8 cellular contexts compared by ENCODE assay signal in the genomic region with DNA sequence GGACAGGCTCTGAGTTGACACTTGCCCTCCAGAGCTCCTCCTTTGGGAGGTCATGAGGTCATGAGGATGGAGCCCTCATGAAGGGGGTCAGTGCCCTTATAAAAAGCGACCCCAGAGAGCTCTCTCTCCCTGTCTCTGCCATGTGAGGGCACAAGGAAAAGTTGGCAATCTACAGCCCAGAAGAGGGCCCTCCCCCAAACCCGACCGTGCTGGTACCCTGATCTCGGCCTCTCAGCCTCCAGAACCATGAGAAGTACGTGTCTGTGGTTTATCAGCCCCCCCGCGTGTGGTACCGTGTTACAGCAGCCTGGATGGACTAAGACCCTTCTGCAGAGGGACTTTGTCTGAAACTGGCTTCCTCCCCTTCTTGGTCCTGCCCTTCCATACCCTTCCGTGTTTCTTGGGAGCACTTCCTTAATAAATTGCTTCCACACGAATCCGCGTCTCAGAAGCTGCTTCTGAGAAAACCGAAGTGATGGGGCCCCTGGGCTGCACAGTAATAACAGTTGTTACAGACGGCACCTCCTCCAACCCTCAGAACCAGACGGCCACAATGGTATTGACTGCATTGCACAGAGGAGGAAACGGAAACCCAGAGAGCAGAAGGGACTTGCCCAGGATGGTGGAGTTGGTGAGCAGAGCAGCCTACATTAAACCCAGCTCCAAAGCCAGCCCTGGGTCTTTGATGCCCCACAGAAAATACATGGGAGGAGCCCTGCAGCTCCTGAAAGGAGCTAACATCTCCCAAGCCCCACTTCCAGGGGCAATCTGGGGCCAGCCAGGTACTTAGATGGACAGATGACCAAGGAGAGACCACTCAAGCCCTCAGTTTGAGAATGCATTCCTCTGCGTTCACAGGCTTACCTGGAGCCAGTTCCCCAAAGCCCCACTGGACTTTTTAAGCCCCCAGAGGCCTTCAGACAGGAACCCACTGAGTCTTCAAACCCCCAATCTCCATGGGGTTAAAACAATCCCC.
DNase-seq lines count a peak whose midpoint lies in the region; ATAC-seq and TF ChIP-seq lines count a peak whose summit lies in the region.

No MANE protein-coding gene starts in this region.

- peak; percentile 29 for DNase-seq in SKM-1 (lab: John Stamatoyannopoulos, UW; ENCODE audit: unreplicated experiment)
- DNase-seq in activated naive CD4-positive, alpha-beta T cell treated with anti-CD3 and anti-CD28 coated beads, Interleukin-2, amount 50 U/mL, for 72 hours (ENCODE audit: low spot score in 2 of 2) = peak; percentile 67 to 84
- peak; percentile 49 to 79 for DNase-seq in stimulated activated CD4-positive, alpha-beta T cell treated with anti-CD3 and anti-CD28 coated beads, Interleukin-4, amount 100 ng/mL, for 4 hours
- DNase-seq in Right ventricle myocardium inferior (ENCODE audit: missing footprints) = no peak
- DNase-seq in HEK293T (ENCODE audit: extremely low spot score) = no peak
- DNase-seq in OCI-M2 (lab: John Stamatoyannopoulos, UW; ENCODE audit: unreplicated experiment) = no peak

- CTCF ChIA-PET in HEK293T (lab: Yijun Ruan, JAX) = no interaction called here

- peaks cover 7 to 30% of the 10 kb centered on the region in 2 donors for H3K36me3 Mint-ChIP-seq in activated naive CD4-positive, alpha-beta T cell treated with anti-CD3 and anti-CD28 coated beads, Interleukin-2, amount 50 U/mL, for 72 hours

- POLR2A ChIA-PET in HEK293T (lab: Yijun Ruan, JAX) = no interaction called here

- ATAC-seq in GM18873 (IDR thresholded peaks at IDR 0.05; ENCODE audit: low FRiP score, unreplicated experiment) = peak; percentile 75
- peak; percentile 82 for ATAC-seq in HG02973 (IDR thresholded peaks at IDR 0.05; ENCODE audit: unreplicated experiment)
- peak; percentile 82 to 86 for ATAC-seq in activated naive CD4-positive, alpha-beta T cell treated with anti-CD3 and anti-CD28 coated beads, Interleukin-2, amount 50 U/mL, for 72 hours
- ATAC-seq in Right ventricle myocardium inferior = no peak

- H3K27ac Mint-ChIP-seq in activated naive CD4-positive, alpha-beta T cell treated with anti-CD3 and anti-CD28 coated beads, Interleukin-2, amount 50 U/mL, for 72 hours = peak overlapping the region; percentile 96 to 99

- intact Hi-C loops in Right ventricle myocardium inferior (cut with DNase I) = no loop called here

- no peaks in the 10 kb centered on the region for H3K9me3 Mint-ChIP-seq in activated naive CD4-positive, alpha-beta T cell treated with anti-CD3 and anti-CD28 coated beads, Interleukin-2, amount 50 U/mL, for 72 hours

TF ChIP-seq in HEK293T, 16 proteins besides CTCF, POLR2A, EP300 and RAD21:
- TF ChIP-seq CTBP1 (IDR thresholded peaks at IDR 0.05; ENCODE audit: borderline replicate concordance) = no peak
- no peak for TF ChIP-seq ELF4 (IDR thresholded peaks at IDR 0.05)
- TF ChIP-seq SP1 (IDR thresholded peaks at IDR 0.05) = no peak
- TF ChIP-seq, protein P1, sequence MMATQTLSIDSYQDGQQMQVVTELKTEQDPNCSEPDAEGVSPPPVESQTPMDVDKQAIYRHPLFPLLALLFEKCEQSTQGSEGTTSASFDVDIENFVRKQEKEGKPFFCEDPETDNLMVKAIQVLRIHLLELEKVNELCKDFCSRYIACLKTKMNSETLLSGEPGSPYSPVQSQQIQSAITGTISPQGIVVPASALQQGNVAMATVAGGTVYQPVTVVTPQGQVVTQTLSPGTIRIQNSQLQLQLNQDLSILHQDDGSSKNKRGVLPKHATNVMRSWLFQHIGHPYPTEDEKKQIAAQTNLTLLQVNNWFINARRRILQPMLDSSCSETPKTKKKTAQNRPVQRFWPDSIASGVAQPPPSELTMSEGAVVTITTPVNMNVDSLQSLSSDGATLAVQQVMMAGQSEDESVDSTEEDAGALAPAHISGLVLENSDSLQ (IDR thresholded peaks at IDR 0.05) = no peak
- no peak for TF ChIP-seq FOXK2 (IDR thresholded peaks at IDR 0.05)
- TF ChIP-seq FOXA1 (IDR thresholded peaks at IDR 0.05) = no peak
- TF ChIP-seq SUZ12 (IDR thresholded peaks at IDR 0.05) = no peak
- no peak for TF ChIP-seq LEF1 (IDR thresholded peaks at IDR 0.05; ENCODE audit: borderline replicate concordance)
- TF ChIP-seq BHLHE40 (IDR thresholded peaks at IDR 0.05; ENCODE audit: borderline replicate concordance) = no peak

Comparison
In these comparisons a context has a peak if more than half of its experiments do, and no peak if none do; other contexts are left out.
1. DNase-seq: peak in SKM-1 (single experiment), activated naive CD4-positive, alpha-beta T cell treated with anti-CD3 and anti-CD28 coated beads, Interleukin-2, amount 50 U/mL, for 72 hours (2 of 2) and stimulated activated CD4-positive, alpha-beta T cell treated with anti-CD3 and anti-CD28 coated beads, Interleukin-4, amount 100 ng/mL, for 4 hours (2 of 2); none in Right ventricle myocardium inferior (single experiment), HEK293T (single experiment) and OCI-M2 (single experiment).